ENCODE assay signal across 9 cellular contexts in the genomic region with DNA sequence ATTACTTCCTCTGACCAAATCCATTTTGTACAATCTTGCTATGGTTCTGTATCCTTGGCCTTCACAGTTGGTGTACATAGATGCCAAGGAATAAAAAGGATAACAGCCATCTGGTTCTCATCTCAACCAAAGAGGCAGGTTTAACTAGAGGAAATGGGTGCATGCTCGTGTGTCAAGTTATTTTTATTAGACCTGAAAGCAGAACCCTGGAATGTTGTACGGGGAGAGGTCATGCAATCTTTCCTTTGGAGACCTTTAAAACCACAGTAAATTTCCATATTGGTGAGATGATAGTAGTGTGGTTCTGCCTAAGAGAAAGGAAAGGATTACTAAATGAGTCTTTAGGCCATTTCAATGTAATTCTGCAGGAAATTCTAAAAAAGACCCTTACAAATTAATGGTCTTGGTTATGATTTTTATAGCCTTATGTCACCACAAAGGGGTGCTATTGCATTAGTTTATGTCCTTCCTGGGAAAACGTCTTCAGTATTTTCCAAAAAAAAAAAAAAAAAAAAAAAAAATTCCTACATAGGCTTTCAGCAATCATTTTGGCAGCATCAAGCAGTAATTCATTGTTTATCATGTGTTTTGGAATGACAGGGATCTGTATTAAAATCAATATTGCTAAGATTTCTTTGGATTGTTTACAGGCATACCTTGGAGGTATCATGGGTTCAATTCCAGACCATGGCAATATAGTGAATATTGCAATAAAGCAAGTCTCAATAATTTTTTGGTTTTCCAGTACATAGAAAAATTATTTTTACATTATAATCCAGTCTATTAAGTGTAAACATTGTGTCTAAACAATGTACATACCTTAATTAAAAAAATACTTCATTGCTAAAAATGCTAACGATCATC.
DNase-seq lines count a peak whose midpoint lies in the region; ATAC-seq and TF ChIP-seq lines count a peak whose summit lies in the region.
"Had no signal": no experiment of that assay in that cellular context is flagged by ENCODE, and none has a peak within 500 bp of the region (broad histone marks: within the 10 kb centered on the region; RNA-seq: fewer than 3 reads in every experiment).

No MANE protein-coding gene starts in this region.

- no peaks in the 10 kb centered on the region for H3K36me3 ChIP-seq in SK-N-MC (ENCODE audit: insufficient read depth, low read length)
- no peaks in the 10 kb centered on the region for H3K36me3 ChIP-seq in upper lobe of right lung
- H3K36me3 ChIP-seq: SJCRH30 had no signal

- H3K27ac Mint-ChIP-seq in activated CD8-positive, alpha-beta T cell treated with anti-CD3 and anti-CD28 coated beads for 36 hours: no peak overlapping the region
- H3K27ac Mint-ChIP-seq in activated CD8-positive, alpha-beta T cell treated with anti-CD3 and anti-CD28 coated beads, Interleukin-2, amount 10 ng/mL, durations not matched to agents 7 days and 5 days: no peak overlapping the region
- H3K27ac Mint-ChIP-seq in glutamatergic neuron (ENCODE audit: unreplicated experiment): no peak overlapping the region

- POLR2A ChIA-PET in activated CD8-positive, alpha-beta T cell treated with anti-CD3 and anti-CD28 coated beads for 36 hours (lab: Charles Lee): no interaction called here
- POLR2A ChIA-PET in activated CD8-positive, alpha-beta T cell treated with anti-CD3 and anti-CD28 coated beads, Interleukin-2, amount 10 ng/mL, durations not matched to agents 7 days and 5 days (lab: Charles Lee): no interaction called here

- DNase-seq in activated CD8-positive, alpha-beta T cell treated with anti-CD3 and anti-CD28 coated beads for 36 hours: no peak
- DNase-seq in activated CD8-positive, alpha-beta T cell treated with anti-CD3 and anti-CD28 coated beads, Interleukin-2, amount 10 ng/mL, durations not matched to agents 7 days and 5 days: no peak
- peak; percentile 68 for DNase-seq in SK-N-MC (ENCODE audit: low read depth, low spot score)
- no peak for DNase-seq in glutamatergic neuron
- DNase-seq in upper lobe of right lung: no peak
- no peak for DNase-seq in NCI-H2107 (lab: John Stamatoyannopoulos, UW)
- DNase-seq in activated T-cell treated with anti-CD3 and anti-CD28 coated beads, Interleukin-2, amount 50 U/mL, for 1 hour: no peak
- no peak for DNase-seq in substantia nigra (lab: John Stamatoyannopoulos, UW)

- no peaks in the 10 kb centered on the region for H3K4me1 ChIP-seq in upper lobe of right lung

- intact Hi-C loops in activated CD8-positive, alpha-beta T cell treated with anti-CD3 and anti-CD28 coated beads for 36 hours (cut with micrococcal nuclease): no loop called here
- intact Hi-C loops in upper lobe of right lung (cut with DNase I): no loop called here

- no peak overlapping the region for H3K4me3 Mint-ChIP-seq in activated CD8-positive, alpha-beta T cell treated with anti-CD3 and anti-CD28 coated beads for 36 hours
- no peak overlapping the region for H3K4me3 Mint-ChIP-seq in activated CD8-positive, alpha-beta T cell treated with anti-CD3 and anti-CD28 coated beads, Interleukin-2, amount 10 ng/mL, durations not matched to agents 7 days and 5 days
- no peak overlapping the region for H3K4me3 Mint-ChIP-seq in glutamatergic neuron (ENCODE audit: unreplicated experiment)

- H3K27ac ChIP-seq in SK-N-MC: peak overlapping the region; percentile 69
- H3K27ac ChIP-seq in upper lobe of right lung: no peak overlapping the region
- no peak overlapping the region for H3K27ac ChIP-seq in substantia nigra (ENCODE audit: low read depth, low read length, poor library complexity, severe bottlenecking)
- H3K27ac ChIP-seq: SJCRH30 had no signal

- H3K4me1 Mint-ChIP-seq in activated CD8-positive, alpha-beta T cell treated with anti-CD3 and anti-CD28 coated beads for 36 hours (ENCODE audit: low read depth): no peaks in the 10 kb centered on the region
- no peaks in the 10 kb centered on the region for H3K4me1 Mint-ChIP-seq in activated CD8-positive, alpha-beta T cell treated with anti-CD3 and anti-CD28 coated beads, Interleukin-2, amount 10 ng/mL, durations not matched to agents 7 days and 5 days (ENCODE audit: low read depth)
- H3K4me1 Mint-ChIP-seq in glutamatergic neuron (ENCODE audit: low read depth, unreplicated experiment): no peaks in the 10 kb centered on the region

- no peaks in the 10 kb centered on the region for H3K9me3 Mint-ChIP-seq in activated CD8-positive, alpha-beta T cell treated with anti-CD3 and anti-CD28 coated beads for 36 hours
- no peaks in the 10 kb centered on the region for H3K9me3 Mint-ChIP-seq in activated CD8-positive, alpha-beta T cell treated with anti-CD3 and anti-CD28 coated beads, Interleukin-2, amount 10 ng/mL, durations not matched to agents 7 days and 5 days (ENCODE audit: insufficient read depth)
- H3K9me3 Mint-ChIP-seq in glutamatergic neuron (ENCODE audit: unreplicated experiment): no peaks in the 10 kb centered on the region

- TF ChIP-seq CTCF in activated CD8-positive, alpha-beta T cell treated with anti-CD3 and anti-CD28 coated beads for 36 hours (IDR thresholded peaks at IDR 0.05): peak; percentile 45
- peak; percentile 66 for TF ChIP-seq CTCF in glutamatergic neuron (IDR thresholded peaks at IDR 0.05; ENCODE audit: partially characterized antibody, unreplicated experiment)
- TF ChIP-seq CTCF in upper lobe of right lung (IDR thresholded peaks at IDR 0.05): peak; percentile 42

- peak overlapping the region; percentile 39 for H3K9ac ChIP-seq in SK-N-MC (ENCODE audit: insufficient read length)

- CTCF ChIA-PET in activated CD8-positive, alpha-beta T cell treated with anti-CD3 and anti-CD28 coated beads for 36 hours (lab: Charles Lee): interaction anchor here (1.2 to 1.4 kb wide), 3 partner anchors 10 to 1436 kb away, joined by 3 to 5 read pairs (median 5); no protein-coding TSS in a partner anchor
- CTCF ChIA-PET in activated CD8-positive, alpha-beta T cell treated with anti-CD3 and anti-CD28 coated beads, Interleukin-2, amount 10 ng/mL, durations not matched to agents 7 days and 5 days (lab: Charles Lee): interaction anchor here (1.0 to 1.6 kb wide), 3 partner anchors 9 to 1315 kb away, joined by 4 to 10 read pairs (median 5); no protein-coding TSS in a partner anchor

- H3K4me3 ChIP-seq in SK-N-MC (peak overlapping the region; percentile 44; the same call in 1 of the 2 replicates), upper lobe of right lung (no peak overlapping the region)
- H3K4me3 ChIP-seq: SJCRH30 had no signal

- peaks cover 4% of the 10 kb centered on the region for H3K27me3 Mint-ChIP-seq in activated CD8-positive, alpha-beta T cell treated with anti-CD3 and anti-CD28 coated beads for 36 hours
- H3K27me3 Mint-ChIP-seq in activated CD8-positive, alpha-beta T cell treated with anti-CD3 and anti-CD28 coated beads, Interleukin-2, amount 10 ng/mL, durations not matched to agents 7 days and 5 days (ENCODE audit: low read depth): peaks cover 6% of the 10 kb centered on the region
- H3K27me3 Mint-ChIP-seq in glutamatergic neuron (ENCODE audit: unreplicated experiment): peaks cover 2% of the 10 kb centered on the region

- H3K27me3 ChIP-seq in upper lobe of right lung: no peaks in the 10 kb centered on the region
- H3K27me3 ChIP-seq: SJCRH30 had no signal

- no peaks in the 10 kb centered on the region for H3K9me3 ChIP-seq in SK-N-MC (ENCODE audit: low read depth, low read length)
- no peaks in the 10 kb centered on the region for H3K9me3 ChIP-seq in upper lobe of right lung
- H3K9me3 ChIP-seq: SJCRH30 had no signal

- ATAC-seq in activated CD8-positive, alpha-beta T cell treated with anti-CD3 and anti-CD28 coated beads for 36 hours: no peak
- no peak for ATAC-seq in activated CD8-positive, alpha-beta T cell treated with anti-CD3 and anti-CD28 coated beads, Interleukin-2, amount 10 ng/mL, durations not matched to agents 7 days and 5 days
- ATAC-seq in upper lobe of right lung: no peak

- H3K36me3 Mint-ChIP-seq in activated CD8-positive, alpha-beta T cell treated with anti-CD3 and anti-CD28 coated beads for 36 hours (ENCODE audit: low read depth): no peaks in the 10 kb centered on the region
- H3K36me3 Mint-ChIP-seq in activated CD8-positive, alpha-beta T cell treated with anti-CD3 and anti-CD28 coated beads, Interleukin-2, amount 10 ng/mL, durations not matched to agents 7 days and 5 days (ENCODE audit: low read depth): no peaks in the 10 kb centered on the region
- no peaks in the 10 kb centered on the region for H3K36me3 Mint-ChIP-seq in glutamatergic neuron (ENCODE audit: unreplicated experiment)
